In the genomic region with DNA sequence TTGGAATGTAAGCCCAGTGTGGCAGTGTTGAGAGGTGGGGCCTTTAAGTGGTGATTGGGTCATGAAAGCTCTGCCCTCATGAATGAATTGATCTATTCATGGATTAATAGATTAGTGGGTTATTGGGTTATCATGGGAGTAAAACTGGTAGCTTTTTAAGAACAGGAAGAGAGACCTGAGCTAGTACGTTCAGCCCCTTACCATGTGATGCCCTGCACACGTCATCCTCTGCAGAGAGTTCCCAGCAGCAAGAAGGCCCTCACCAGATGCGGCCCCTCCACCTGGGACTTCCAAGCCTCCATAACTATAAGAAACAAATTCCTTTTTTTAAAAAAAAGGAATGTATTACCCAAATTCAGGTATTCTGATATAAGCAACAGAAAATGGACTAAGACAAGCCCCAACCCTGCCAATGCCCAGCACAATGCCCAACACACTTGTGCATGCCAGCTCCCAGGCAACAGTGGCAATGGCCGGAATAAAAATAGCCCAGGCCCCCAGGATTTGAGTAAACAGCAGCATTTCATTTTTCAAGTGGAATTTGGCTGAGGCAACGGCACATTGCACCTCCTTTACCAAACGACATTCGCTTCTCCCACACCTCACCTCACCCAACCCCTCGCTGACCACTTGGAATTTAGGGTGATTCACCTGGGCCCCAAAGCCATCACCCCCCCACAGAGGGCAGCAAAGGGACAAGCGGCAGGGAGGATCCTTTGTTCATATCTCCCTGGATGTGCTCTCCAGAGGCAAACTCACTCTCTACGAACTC, we compare ENCODE assay signal across 1 cellular context.
TF ChIP-seq lines count a peak whose summit lies in the region.

No MANE protein-coding gene starts in this region.

TF ChIP-seq in H1, 55 proteins besides CTCF, POLR2A, EP300 and RAD21:
- no peak for TF ChIP-seq CEBPB (IDR thresholded peaks at IDR 0.05; ENCODE audit: low read depth, low read length)
- no peak for TF ChIP-seq RFX5 (IDR thresholded peaks at IDR 0.05; ENCODE audit: borderline replicate concordance, low read depth, low read length)
- TF ChIP-seq, protein P1, sequence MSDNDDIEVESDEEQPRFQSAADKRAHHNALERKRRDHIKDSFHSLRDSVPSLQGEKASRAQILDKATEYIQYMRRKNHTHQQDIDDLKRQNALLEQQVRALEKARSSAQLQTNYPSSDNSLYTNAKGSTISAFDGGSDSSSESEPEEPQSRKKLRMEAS (IDR thresholded peaks at IDR 0.05) = no peak
- no peak for TF ChIP-seq TAF1 (IDR thresholded peaks at IDR 0.05; ENCODE audit: low read depth, low read length)
- no peak for TF ChIP-seq SUZ12 (IDR thresholded peaks at IDR 0.05; ENCODE audit: low read length)
- no peak for TF ChIP-seq MAFK (IDR thresholded peaks at IDR 0.05; ENCODE audit: low read depth, low read length)
- no peak for TF ChIP-seq CHD2 (IDR thresholded peaks at IDR 0.05; ENCODE audit: low read length)
- no peak for TF ChIP-seq TBP (IDR thresholded peaks at IDR 0.05; ENCODE audit: low read depth, low read length)
